In genomic region chr12:110279976-110280783, GRCh38 we compare ENCODE assay signal across 8 cellular contexts. TPM values are rescaled to one million over a fixed set of nuclear protein-coding genes. Genes with fewer than 3 reads are reported as not detected.
DNase-seq lines count a peak whose midpoint lies in the region; ATAC-seq and TF ChIP-seq lines count a peak whose summit lies in the region.

No MANE protein-coding gene starts in this region.

- H3F3A ChIP-seq in neural cell (ENCODE audit: insufficient read depth, low read length, poor library complexity, severe bottlenecking): peaks cover 6% of the 10 kb centered on the region

- no peaks in the 10 kb centered on the region for H3K27me3 ChIP-seq in neural cell (ENCODE audit: insufficient read depth, low read depth, low read length)
- no peaks in the 10 kb centered on the region for H3K27me3 ChIP-seq in suprapubic skin

- no peaks in the 10 kb centered on the region for H3K36me3 ChIP-seq in neural cell (ENCODE audit: insufficient read depth, low read length)
- H3K36me3 ChIP-seq in suprapubic skin: no peaks in the 10 kb centered on the region

- H4K20me1 ChIP-seq in neural cell (ENCODE audit: insufficient read depth): no peaks in the 10 kb centered on the region

- peaks cover 40% of the 10 kb centered on the region for H3K4me1 Mint-ChIP-seq in activated T-helper 1 cell treated with anti-CD3 and anti-CD28 coated beads, Interleukin-12 subunit alpha, Interleukin-12 subunit beta, Interleukin-2, Interleukin-4 antibody, amounts not matched to agents 30 ng/mL and 10 ng/mL and 1 ng/mL, durations not matched to agents 14 hours and 24 hours and 36 hours (ENCODE audit: low read depth)

- peak; percentile 27 for ATAC-seq in HG02943 (IDR thresholded peaks at IDR 0.05; ENCODE audit: low read depth, unreplicated experiment)

- H3K9me2 ChIP-seq in neural cell (ENCODE audit: insufficient read depth, low read length): no peaks in the 10 kb centered on the region

- peaks cover 5% of the 10 kb centered on the region for H3K27me3 Mint-ChIP-seq in activated T-helper 1 cell treated with anti-CD3 and anti-CD28 coated beads, Interleukin-12 subunit alpha, Interleukin-12 subunit beta, Interleukin-2, Interleukin-4 antibody, amounts not matched to agents 30 ng/mL and 10 ng/mL and 1 ng/mL, durations not matched to agents 14 hours and 24 hours and 36 hours (ENCODE audit: insufficient read depth)

- peak; percentile 64 for TF ChIP-seq EP300 in neural cell (conservative IDR thresholded peaks at IDR 0.05; ENCODE audit: poor library complexity, severe bottlenecking)
- TF ChIP-seq EP300 in suprapubic skin (IDR thresholded peaks at IDR 0.05): no peak

- H3K4me2 ChIP-seq in neural cell (ENCODE audit: low read length): peak overlapping the region; percentile 72

- no peaks in the 10 kb centered on the region for H3K9me3 Mint-ChIP-seq in activated T-helper 1 cell treated with anti-CD3 and anti-CD28 coated beads, Interleukin-12 subunit alpha, Interleukin-12 subunit beta, Interleukin-2, Interleukin-4 antibody, amounts not matched to agents 30 ng/mL and 10 ng/mL and 1 ng/mL, durations not matched to agents 14 hours and 24 hours and 36 hours

- H3K4me1 ChIP-seq in suprapubic skin: peaks cover 42% of the 10 kb centered on the region

- H3K27ac Mint-ChIP-seq in activated T-helper 1 cell treated with anti-CD3 and anti-CD28 coated beads, Interleukin-12 subunit alpha, Interleukin-12 subunit beta, Interleukin-2, Interleukin-4 antibody, amounts not matched to agents 30 ng/mL and 10 ng/mL and 1 ng/mL, durations not matched to agents 14 hours and 24 hours and 36 hours: peak overlapping the region; percentile 85

- no peak for TF ChIP-seq POLR2A in suprapubic skin (IDR thresholded peaks at IDR 0.05)

- peak overlapping the region; percentile 85 for H3K4me3 Mint-ChIP-seq in activated T-helper 1 cell treated with anti-CD3 and anti-CD28 coated beads, Interleukin-12 subunit alpha, Interleukin-12 subunit beta, Interleukin-2, Interleukin-4 antibody, amounts not matched to agents 30 ng/mL and 10 ng/mL and 1 ng/mL, durations not matched to agents 14 hours and 24 hours and 36 hours

- peak; percentile 67 to 96 (median 95) for DNase-seq in NCI-H1417 (lab: John Stamatoyannopoulos, UW)
- DNase-seq in NCI-H1417 treated with DMSO at 0.1 percent for 48 hours (lab: John Stamatoyannopoulos, UW): no peak
- DNase-seq in NCI-H69 (lab: John Stamatoyannopoulos, UW): peak; percentile 91
- no peak for DNase-seq in activated T-helper 1 cell treated with anti-CD3 and anti-CD28 coated beads, Interleukin-12 subunit alpha, Interleukin-12 subunit beta, Interleukin-2, Interleukin-4 antibody, amounts not matched to agents 30 ng/mL and 10 ng/mL and 1 ng/mL, durations not matched to agents 14 hours and 24 hours and 36 hours (ENCODE audit: low spot score)
- DNase-seq in fibroblast of pulmonary artery (ENCODE audit: low read depth): peak; percentile 34
- DNase-seq in suprapubic skin (ENCODE audit: low spot score in 2 of 2): peak; percentile 71 to 84

- peak overlapping the region; percentile 24 for H2AFZ ChIP-seq in neural cell (ENCODE audit: low read depth, low read length)

- peak overlapping the region; percentile 71 for H3K4me3 ChIP-seq in fibroblast of pulmonary artery (replicated peaks; ENCODE audit: low read depth, low read length)
- H3K4me3 ChIP-seq in neural cell (ENCODE audit: low read length): peak overlapping the region; percentile 93
- H3K4me3 ChIP-seq in suprapubic skin: peak overlapping the region; percentile 86

- TF ChIP-seq CTCF in fibroblast of pulmonary artery (IDR thresholded peaks at IDR 0.05; ENCODE audit: low read length, missing control alignments) (no peak), neural cell (IDR thresholded peaks at IDR 0.05; ENCODE audit: poor library complexity, severe bottlenecking) (peak; percentile 40), suprapubic skin (IDR thresholded peaks at IDR 0.05) (no peak)

- no peaks in the 10 kb centered on the region for H3K9me3 ChIP-seq in neural cell (ENCODE audit: low read length)
- no peaks in the 10 kb centered on the region for H3K9me3 ChIP-seq in suprapubic skin

- TF ChIP-seq RAD21 in neural cell (conservative IDR thresholded peaks at IDR 0.05): peak; percentile 20

- H3K9ac ChIP-seq in neural cell (ENCODE audit: low read length): peak overlapping the region; percentile 99

- H3K27ac ChIP-seq in neural cell (ENCODE audit: low read length) (peak overlapping the region; percentile 99), suprapubic skin (peak overlapping the region; percentile 99)

- H3K36me3 Mint-ChIP-seq in activated T-helper 1 cell treated with anti-CD3 and anti-CD28 coated beads, Interleukin-12 subunit alpha, Interleukin-12 subunit beta, Interleukin-2, Interleukin-4 antibody, amounts not matched to agents 30 ng/mL and 10 ng/mL and 1 ng/mL, durations not matched to agents 14 hours and 24 hours and 36 hours (ENCODE audit: low read depth): peaks cover 29% of the 10 kb centered on the region

- intact Hi-C loops in activated T-helper 1 cell treated with anti-CD3 and anti-CD28 coated beads, Interleukin-12 subunit alpha, Interleukin-12 subunit beta, Interleukin-2, Interleukin-4 antibody, amounts not matched to agents 30 ng/mL and 10 ng/mL and 1 ng/mL, durations not matched to agents 14 hours and 24 hours and 36 hours (cut with micrococcal nuclease): loop anchor here (2.0 to 10.0 kb wide), 10 partner anchors 67 to 1128 kb away; partner anchors contain the start of genes ANKRD13A, C12orf76, GIT2 and GLTP

- H3K79me2 ChIP-seq in neural cell (replicated peaks; ENCODE audit: insufficient read depth, low read length): peaks cover 37% of the 10 kb centered on the region

- 18% methylated on average over 20 of the region's 25 CpGs for WGBS in suprapubic skin

TF ChIP-seq in neural cell, 6 proteins besides CTCF, POLR2A, EP300 and RAD21:
- no peak for TF ChIP-seq EZH2 (IDR thresholded peaks at IDR 0.05; ENCODE audit: borderline replicate concordance, insufficient read depth, low read length, poor library complexity, severe bottlenecking)
- TF ChIP-seq POLR2AphosphoS5 (IDR thresholded peaks at IDR 0.05): peak; percentile 81
- peak; percentile 62 for TF ChIP-seq REST (IDR thresholded peaks at IDR 0.05; ENCODE audit: borderline replicate concordance)
- TF ChIP-seq TAF1 (IDR thresholded peaks at IDR 0.05; ENCODE audit: low read depth): peak; percentile 62
TF ChIP-seq in neural cell: peak in this region for 3.

RNA-seq across cellular contexts. Expression of gene ATP2A2, which starts 0.9 kb away (rescaled TPM):
- total RNA-seq in activated T-helper 1 cell treated with anti-CD3 and anti-CD28 coated beads, Interleukin-12 subunit alpha, Interleukin-12 subunit beta, Interleukin-2, Interleukin-4 antibody, amounts not matched to agents 30 ng/mL and 10 ng/mL and 1 ng/mL, durations not matched to agents 14 hours and 24 hours and 36 hours: 208 and 211 TPM in 2 replicates
- polyA plus RNA-seq in neural cell: 49.0 and 61.2 TPM in 2 replicates
- polyA minus RNA-seq in neural cell: 117 and 141 TPM in 2 replicates
- total RNA-seq in suprapubic skin: 100 to 1,000 TPM in 3 of 4 donors, 10 to 100 TPM in 1; 95.9 to 138 (median 118) TPM

Comparison
In these comparisons a context has a peak if more than half of its experiments do, and no peak if none do; other contexts are left out.
1. DNase-seq: peak in NCI-H1417 (3 of 3), NCI-H69 (single experiment), fibroblast of pulmonary artery (single experiment) and suprapubic skin (2 of 2); none in NCI-H1417 treated with DMSO at 0.1 percent for 48 hours (single experiment) and activated T-helper 1 cell treated with anti-CD3 and anti-CD28 coated beads, Interleukin-12 subunit alpha, Interleukin-12 subunit beta, Interleukin-2, Interleukin-4 antibody, amounts not matched to agents 30 ng/mL and 10 ng/mL and 1 ng/mL, durations not matched to agents 14 hours and 24 hours and 36 hours (single experiment).
2. Peak in every context shown above with its lines, with median percentiles within 50 percentile points of each other: H3K4me3 ChIP-seq.